Comparison of ENCODE assay signal across 11 cellular contexts in the genomic region with DNA sequence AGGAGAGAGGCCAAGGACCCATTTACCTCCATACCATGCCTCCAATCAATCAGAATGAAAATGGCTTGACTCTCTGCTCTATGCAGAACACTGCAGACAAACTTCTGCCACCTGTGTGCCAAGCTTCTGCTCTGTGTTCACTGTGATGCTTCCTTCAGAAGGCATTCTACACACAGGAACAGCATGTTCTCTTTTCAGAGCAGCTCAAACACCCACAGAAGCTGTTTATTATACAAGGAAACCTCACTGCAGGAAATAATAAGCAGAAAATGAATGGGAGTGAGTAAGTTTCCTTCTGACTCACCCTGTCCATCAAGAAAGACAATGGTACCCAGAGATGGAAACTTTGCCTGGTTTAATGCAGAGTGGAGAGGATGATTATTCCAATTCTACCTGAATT. TPM values are rescaled to one million over a fixed set of nuclear protein-coding genes. Genes with fewer than 3 reads are reported as not detected.
DNase-seq lines count a peak whose midpoint lies in the region; TF ChIP-seq lines count a peak whose summit lies in the region.
"Had no signal": no experiment of that assay in that cellular context is flagged by ENCODE, and none has a peak within 500 bp of the region (broad histone marks: within the 10 kb centered on the region; RNA-seq: fewer than 3 reads in every experiment).

No MANE protein-coding gene starts in this region.

- H3K4me3 Mint-ChIP-seq in neural crest cell (peak overlapping the region; percentile 33), Calu3 (ENCODE audit: low read depth, unreplicated experiment) (no peak overlapping the region)

- H3K4me1 Mint-ChIP-seq in neural crest cell (peaks cover 10% of the 10 kb centered on the region), Calu3 (ENCODE audit: low read depth, unreplicated experiment) (no peaks in the 10 kb centered on the region)

- H3K27ac Mint-ChIP-seq in neural crest cell (ENCODE audit: unreplicated experiment) (no peak overlapping the region), Calu3 (ENCODE audit: unreplicated experiment) (no peak overlapping the region)
- H3K27ac Mint-ChIP-seq: CD8-positive, alpha-beta memory T cell had no signal

- DNase-seq in ELR (ENCODE audit: low read depth) = peak; percentile 44
- DNase-seq in NCI-H226 = peak; percentile 14
- DNase-seq in dermis blood vessel endothelial cell = peak; percentile 89
- no peak for DNase-seq in neural crest cell (ENCODE audit: low read depth, low spot score)
- no peak for DNase-seq in NCI-H748 treated with DMSO at 0.1 percent for 48 hours (lab: John Stamatoyannopoulos, UW)
- DNase-seq in Calu3 = no peak
- no peak for DNase-seq in COLO668 (lab: John Stamatoyannopoulos, UW; ENCODE audit: unreplicated experiment)
- DNase-seq: CD8-positive, alpha-beta memory T cell; Karpas-422; NCI-H2029 treated with DMSO at 0.1 percent for 48 hours had no signal

- TF ChIP-seq CTCF in neural crest cell (conservative IDR thresholded peaks at IDR 0.05) = no peak
- TF ChIP-seq CTCF in Calu3 (IDR thresholded peaks at IDR 0.05; ENCODE audit: unreplicated experiment) = no peak

- H3K27me3 Mint-ChIP-seq in neural crest cell (ENCODE audit: low read depth) (peaks cover 65% of the 10 kb centered on the region), Calu3 (ENCODE audit: unreplicated experiment) (no peaks in the 10 kb centered on the region)

- H3K36me3 Mint-ChIP-seq in neural crest cell (ENCODE audit: low read depth) (no peaks in the 10 kb centered on the region), Calu3 (ENCODE audit: insufficient read depth, unreplicated experiment) (peaks cover 5% of the 10 kb centered on the region)
- H3K36me3 Mint-ChIP-seq: CD8-positive, alpha-beta memory T cell had no signal

- CTCF ChIA-PET in Calu3 (lab: Charles Lee) = no interaction called here

- intact Hi-C loops in Calu3 (cut with micrococcal nuclease; ENCODE audit: unreplicated experiment) = no loop called here

- H3K9me3 Mint-ChIP-seq in neural crest cell (no peaks in the 10 kb centered on the region), Calu3 (ENCODE audit: low read depth, unreplicated experiment) (no peaks in the 10 kb centered on the region)
- H3K9me3 Mint-ChIP-seq: CD8-positive, alpha-beta memory T cell had no signal

- BruUV-seq in Calu3 (replicated peaks; lab: Mats Ljungman, UMichigan) = no TSS peak

RNA-seq across cellular contexts. Expression of gene ESR2, which starts 2.4 kb away (rescaled TPM):
- 0.34 and 0.56 TPM in 2 replicates for total RNA-seq in dermis blood vessel endothelial cell
- 0.20 and 0.33 TPM in 2 replicates for total RNA-seq in neural crest cell
- 0.12 TPM in 1 of 2 replicates, not detected in the other for total RNA-seq in Calu3 (2022)
- total RNA-seq: body of pancreas had no signal

Comparison
In these comparisons a context has a peak if more than half of its experiments do, and no peak if none do; other contexts are left out.
1. DNase-seq: peak in ELR (single experiment), NCI-H226 (single experiment) and dermis blood vessel endothelial cell (single experiment); none in neural crest cell (single experiment), NCI-H748 treated with DMSO at 0.1 percent for 48 hours (single experiment), Calu3 (single experiment) and COLO668 (single experiment).